ENCODE assay signal across 15 cellular contexts in the genomic region with DNA sequence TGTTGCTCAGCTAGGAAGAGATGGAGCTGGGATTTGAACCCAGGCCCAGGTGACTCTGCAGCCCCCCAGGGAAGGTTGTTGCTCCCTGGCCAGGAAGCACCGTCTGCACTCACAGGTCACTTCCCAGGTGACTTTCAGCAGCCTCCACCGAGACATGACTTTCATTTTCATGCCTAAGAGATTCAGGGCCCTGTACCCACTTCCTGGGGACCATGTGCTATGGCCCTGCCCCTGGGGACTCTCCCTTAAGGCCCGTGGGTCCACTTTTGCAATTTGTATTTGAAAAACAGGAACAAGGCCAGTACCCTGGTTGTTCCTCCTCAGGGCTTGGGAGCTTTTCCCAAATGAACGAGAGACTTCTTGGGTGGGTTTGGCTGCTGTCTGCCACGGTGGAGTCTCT.
DNase-seq lines count a peak whose midpoint lies in the region; ATAC-seq and TF ChIP-seq lines count a peak whose summit lies in the region.
"Had no signal": no experiment of that assay in that cellular context is flagged by ENCODE, and none has a peak within 500 bp of the region (broad histone marks: within the 10 kb centered on the region; RNA-seq: fewer than 3 reads in every experiment).

No MANE protein-coding gene starts in this region.

- H3K4me1 ChIP-seq in RWPE2 (ENCODE audit: insufficient read depth, poor library complexity, severe bottlenecking) (no peaks in the 10 kb centered on the region), transverse colon (no peaks in the 10 kb centered on the region)
- H3K4me1 ChIP-seq: A549 had no signal

- TF ChIP-seq EP300 in transverse colon (IDR thresholded peaks at IDR 0.05; ENCODE audit: low read depth), result no peak

- no peak for TF ChIP-seq CTCF in RWPE2 (IDR thresholded peaks at IDR 0.05; ENCODE audit: poor library complexity, severe bottlenecking)
- TF ChIP-seq CTCF in transverse colon (IDR thresholded peaks at IDR 0.05), result no peak

- H3K27ac Mint-ChIP-seq in activated CD4-positive, alpha-beta T cell treated with anti-CD3 and anti-CD28 coated beads, Interleukin-2, amount 10 ng/mL, durations not matched to agents 7 days and 5 days, result peak overlapping the region; percentile 75
- H3K27ac Mint-ChIP-seq in stimulated activated naive B cell treated with anti-CD40 and anti-IgM and Interleukin-4, amounts not matched to agents 10 μg/mL and 1 μg/mL and 100 μg/mL, for 72 hours, result peak overlapping the region; percentile 38
- H3K27ac Mint-ChIP-seq in activated T-cell treated with anti-CD3 and anti-CD28 coated beads, Interleukin-2, amount 50 U/mL, for 24 hours, result no peak overlapping the region
- H3K27ac Mint-ChIP-seq: activated naive CD8-positive, alpha-beta T cell had no signal

- no peak overlapping the region for H3K4me3 Mint-ChIP-seq in activated CD4-positive, alpha-beta T cell treated with anti-CD3 and anti-CD28 coated beads, Interleukin-2, amount 10 ng/mL, durations not matched to agents 7 days and 5 days
- H3K4me3 Mint-ChIP-seq in stimulated activated naive B cell treated with anti-CD40 and anti-IgM and Interleukin-4, amounts not matched to agents 10 μg/mL and 1 μg/mL and 100 μg/mL, for 72 hours, result peak overlapping the region in 1 of 2 donors; percentile 33
- H3K4me3 Mint-ChIP-seq in activated T-cell treated with anti-CD3 and anti-CD28 coated beads, Interleukin-2, amount 50 U/mL, for 24 hours, result no peak overlapping the region
- H3K4me3 Mint-ChIP-seq: activated naive CD8-positive, alpha-beta T cell had no signal

- ATAC-seq in GM21529 (IDR thresholded peaks at IDR 0.05; ENCODE audit: unreplicated experiment) (peak; percentile 72), RWPE2 (ENCODE audit: low read depth) (no peak)
- peak; percentile 85 to 91 for ATAC-seq in stimulated activated naive B cell treated with anti-CD40 and anti-IgM and Interleukin-4, amounts not matched to agents 10 μg/mL and 1 μg/mL and 100 μg/mL, for 72 hours (replicated peaks)
- ATAC-seq: A549 had no signal

- peaks cover 49% of the 10 kb centered on the region for H3K4me1 Mint-ChIP-seq in activated CD4-positive, alpha-beta T cell treated with anti-CD3 and anti-CD28 coated beads, Interleukin-2, amount 10 ng/mL, durations not matched to agents 7 days and 5 days
- H3K4me1 Mint-ChIP-seq in stimulated activated naive B cell treated with anti-CD40 and anti-IgM and Interleukin-4, amounts not matched to agents 10 μg/mL and 1 μg/mL and 100 μg/mL, for 72 hours, result peaks cover 12 to 16% of the 10 kb centered on the region in 2 donors
- H3K4me1 Mint-ChIP-seq in activated T-cell treated with anti-CD3 and anti-CD28 coated beads, Interleukin-2, amount 50 U/mL, for 24 hours (ENCODE audit: low read depth), result peaks cover 3% of the 10 kb centered on the region

- POLR2A ChIA-PET in activated CD4-positive, alpha-beta T cell treated with anti-CD3 and anti-CD28 coated beads, Interleukin-2, amount 10 ng/mL, durations not matched to agents 7 days and 5 days (lab: Charles Lee), result no interaction called here

- no peak for DNase-seq in activated CD4-positive, alpha-beta T cell treated with anti-CD3 and anti-CD28 coated beads, Interleukin-2, amount 10 ng/mL, durations not matched to agents 7 days and 5 days
- no peak for DNase-seq in activated CD4-positive, alpha-beta T cell treated with anti-CD3 and anti-CD28 coated beads for 48 hours
- peak; percentile 24 for DNase-seq in RWPE2 (ENCODE audit: low spot score)
- DNase-seq in stimulated activated naive B cell treated with anti-CD40 and anti-IgM and Interleukin-4, amounts not matched to agents 10 μg/mL and 1 μg/mL and 100 μg/mL, for 72 hours, result peak; percentile 9
- no peak for DNase-seq in DMS 273 treated with DMSO at 0.1 percent for 48 hours (lab: John Stamatoyannopoulos, UW)
- DNase-seq in activated T-cell treated with anti-CD3 and anti-CD28 coated beads, Interleukin-2, amount 50 U/mL, for 24 hours, result no peak
- DNase-seq in transverse colon, result no peak
- DNase-seq: activated CD4-positive, CD25-positive, alpha-beta regulatory T cell treated with anti-CD3 and anti-CD28 coated beads, Interleukin-2, amount 50 U/mL, for 72 hours; hypothalamus; NCI-H187; NCI-H510A; PC-9 had no signal

- H3K36me3 Mint-ChIP-seq in activated CD4-positive, alpha-beta T cell treated with anti-CD3 and anti-CD28 coated beads, Interleukin-2, amount 10 ng/mL, durations not matched to agents 7 days and 5 days (ENCODE audit: low read depth), result no peaks in the 10 kb centered on the region
- no peaks in the 10 kb centered on the region for H3K36me3 Mint-ChIP-seq in stimulated activated naive B cell treated with anti-CD40 and anti-IgM and Interleukin-4, amounts not matched to agents 10 μg/mL and 1 μg/mL and 100 μg/mL, for 72 hours
- H3K36me3 Mint-ChIP-seq in activated T-cell treated with anti-CD3 and anti-CD28 coated beads, Interleukin-2, amount 50 U/mL, for 24 hours (ENCODE audit: low read depth), result no peaks in the 10 kb centered on the region
- H3K36me3 Mint-ChIP-seq: activated naive CD8-positive, alpha-beta T cell had no signal

- CTCF ChIA-PET in activated CD4-positive, alpha-beta T cell treated with anti-CD3 and anti-CD28 coated beads, Interleukin-2, amount 10 ng/mL, durations not matched to agents 7 days and 5 days (lab: Charles Lee), result interaction anchor here (0.5 kb wide), 1 partner anchor 668 kb away, joined by 5 read pairs; no protein-coding TSS in a partner anchor

- no peaks in the 10 kb centered on the region for H3K36me3 ChIP-seq in RWPE2 (ENCODE audit: low read depth)
- no peaks in the 10 kb centered on the region for H3K36me3 ChIP-seq in transverse colon

- H3K27me3 Mint-ChIP-seq in activated CD4-positive, alpha-beta T cell treated with anti-CD3 and anti-CD28 coated beads, Interleukin-2, amount 10 ng/mL, durations not matched to agents 7 days and 5 days, result no peaks in the 10 kb centered on the region
- peaks cover 0 to 8% of the 10 kb centered on the region in 2 donors for H3K27me3 Mint-ChIP-seq in stimulated activated naive B cell treated with anti-CD40 and anti-IgM and Interleukin-4, amounts not matched to agents 10 μg/mL and 1 μg/mL and 100 μg/mL, for 72 hours
- no peaks in the 10 kb centered on the region for H3K27me3 Mint-ChIP-seq in activated T-cell treated with anti-CD3 and anti-CD28 coated beads, Interleukin-2, amount 50 U/mL, for 24 hours
- H3K27me3 Mint-ChIP-seq: activated naive CD8-positive, alpha-beta T cell had no signal

- WGBS in transverse colon (ENCODE audit: low coverage in 1 of 2), 2 donors, result 65 to 79% methylated on average over 2 to 5 of the region's 5 CpGs

- TF ChIP-seq POLR2A in transverse colon (IDR thresholded peaks at IDR 0.05), result no peak

- H3K27me3 ChIP-seq in RWPE2 (ENCODE audit: insufficient read depth, poor library complexity, severe bottlenecking) (peaks cover 4% of the 10 kb centered on the region), transverse colon (no peaks in the 10 kb centered on the region)

- H3K9me3 Mint-ChIP-seq in activated CD4-positive, alpha-beta T cell treated with anti-CD3 and anti-CD28 coated beads, Interleukin-2, amount 10 ng/mL, durations not matched to agents 7 days and 5 days, result no peaks in the 10 kb centered on the region
- no peaks in the 10 kb centered on the region for H3K9me3 Mint-ChIP-seq in stimulated activated naive B cell treated with anti-CD40 and anti-IgM and Interleukin-4, amounts not matched to agents 10 μg/mL and 1 μg/mL and 100 μg/mL, for 72 hours
- H3K9me3 Mint-ChIP-seq in activated T-cell treated with anti-CD3 and anti-CD28 coated beads, Interleukin-2, amount 50 U/mL, for 24 hours, result no peaks in the 10 kb centered on the region

- H3K27ac ChIP-seq in RWPE2 (ENCODE audit: poor library complexity, severe bottlenecking), result no peak overlapping the region
- no peak overlapping the region for H3K27ac ChIP-seq in transverse colon
- H3K27ac ChIP-seq: A549, PC-9 had no signal

- intact Hi-C loops in transverse colon (cut with DNase I; ENCODE audit: low total_unique reads), result no loop called here

- in situ Hi-C loops in transverse colon (cut with MboI; ENCODE audit: low pct_ligation_motif_present in 1 of 4, low pct_unique_long_range_greater_than_20kb in 1 of 4, low sequenced_read_pairs in 3 of 4), result no loop called here

- no peak overlapping the region for H3K4me3 ChIP-seq in RWPE2 (ENCODE audit: severe bottlenecking)
- no peak overlapping the region for H3K4me3 ChIP-seq in transverse colon
- H3K4me3 ChIP-seq: A549, PC-9 had no signal

- H3K9me3 ChIP-seq in RWPE2 (ENCODE audit: severe bottlenecking) (no peaks in the 10 kb centered on the region), transverse colon (no peaks in the 10 kb centered on the region)
- H3K9me3 ChIP-seq: A549 had no signal

Comparison
In these comparisons a context has a peak if more than half of its experiments do, and no peak if none do; other contexts are left out.
1. DNase-seq: peak in RWPE2 (single experiment) and stimulated activated naive B cell treated with anti-CD40 and anti-IgM and Interleukin-4, amounts not matched to agents 10 μg/mL and 1 μg/mL and 100 μg/mL, for 72 hours (single experiment); none in activated CD4-positive, alpha-beta T cell treated with anti-CD3 and anti-CD28 coated beads, Interleukin-2, amount 10 ng/mL, durations not matched to agents 7 days and 5 days (single experiment), activated CD4-positive, alpha-beta T cell treated with anti-CD3 and anti-CD28 coated beads for 48 hours (single experiment), DMS 273 treated with DMSO at 0.1 percent for 48 hours (single experiment), activated T-cell treated with anti-CD3 and anti-CD28 coated beads, Interleukin-2, amount 50 U/mL, for 24 hours (single experiment) and transverse colon (single experiment).